Comparison of ENCODE assay signal across 9 cellular contexts in the genomic region with DNA sequence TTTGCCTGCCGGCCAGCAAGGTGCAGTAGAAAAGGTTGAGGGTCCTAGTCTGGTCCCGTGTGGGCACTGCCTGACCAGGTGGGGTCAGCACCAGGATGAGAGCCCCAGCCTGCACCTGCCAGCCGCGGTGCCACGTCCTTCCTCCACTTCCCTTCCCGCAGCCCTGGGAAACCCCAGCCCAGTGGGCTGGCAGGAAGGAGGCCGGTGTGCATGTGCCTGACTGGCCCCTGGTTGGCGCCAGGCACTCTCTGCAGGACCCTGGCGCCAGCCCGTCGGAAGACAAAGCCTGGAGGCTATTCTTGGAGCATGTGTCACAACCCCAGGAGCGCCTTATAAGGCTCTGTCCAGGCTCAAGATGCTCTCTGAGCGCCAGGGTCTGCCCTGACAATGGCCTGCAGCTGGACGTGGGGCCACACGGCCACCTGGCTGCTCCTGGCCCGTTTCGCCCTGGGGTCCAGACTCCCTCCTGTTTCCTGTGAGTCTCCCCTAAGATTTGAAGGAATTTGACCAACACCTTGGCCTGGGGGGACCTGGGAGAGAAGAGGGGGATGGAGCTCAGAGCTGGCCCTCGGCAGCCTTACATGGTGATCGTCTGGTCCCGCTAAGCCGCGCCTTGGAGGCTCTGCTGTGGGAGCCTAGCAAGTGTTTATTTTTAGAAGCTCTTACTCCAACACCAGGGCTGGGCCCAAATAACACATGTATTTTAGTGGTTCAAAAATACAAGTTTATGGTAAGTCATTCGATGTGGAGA.
DNase-seq lines count a peak whose midpoint lies in the region; ATAC-seq and TF ChIP-seq lines count a peak whose summit lies in the region.
"Had no signal": no experiment of that assay in that cellular context is flagged by ENCODE, and none has a peak within 500 bp of the region (broad histone marks: within the 10 kb centered on the region; RNA-seq: fewer than 3 reads in every experiment).

No MANE protein-coding gene starts in this region.

- H3K9ac ChIP-seq in BLaER1 (peak overlapping the region; percentile 63), parathyroid adenoma (no peak overlapping the region)

- peaks cover 77% of the 10 kb centered on the region for H3K4me1 ChIP-seq in BLaER1
- no peaks in the 10 kb centered on the region for H3K4me1 ChIP-seq in parathyroid adenoma

- peak overlapping the region; percentile 58; the same call in 1 of the 2 replicates for H3K4me3 ChIP-seq in BLaER1
- H3K4me3 ChIP-seq in parathyroid adenoma (ENCODE audit: low read depth, low read length) = no peak overlapping the region

- peak overlapping the region; percentile 99 for H3K4me2 ChIP-seq in BLaER1
- H3K4me2 ChIP-seq in parathyroid adenoma (ENCODE audit: low read length) = no peak overlapping the region

- H3K79me2 ChIP-seq in parathyroid adenoma = no peaks in the 10 kb centered on the region

- CTCF ChIA-PET in RWPE1 (lab: Yijun Ruan, JAX) = interaction anchor here (0.5 to 1.1 kb wide), 2 partner anchors 10 to 18 kb away, joined by 3 read pairs; no protein-coding TSS in a partner anchor

- no peak for ATAC-seq in HG03342 (IDR thresholded peaks at IDR 0.05; ENCODE audit: unreplicated experiment)

- H3K27me3 ChIP-seq in BLaER1 (no peaks in the 10 kb centered on the region), parathyroid adenoma (ENCODE audit: control insufficient read depth, insufficient read depth, low read length) (no peaks in the 10 kb centered on the region)

- H2AFZ ChIP-seq in parathyroid adenoma = no peak overlapping the region

- POLR2A ChIA-PET in RWPE1 (lab: Yijun Ruan, JAX; ENCODE audit: low non-redundant PET) = no interaction called here

- TF ChIP-seq CTCF in RWPE1 (conservative IDR thresholded peaks at IDR 0.05; ENCODE audit: low read depth) (no peak), parathyroid adenoma (IDR thresholded peaks at IDR 0.05) (no peak)

- DNase-seq in RWPE1 (ENCODE audit: low spot score) (no peak), glomerular visceral epithelial cell (ENCODE audit: extremely low spot score) (peak; percentile 74), OCI-M2 (lab: John Stamatoyannopoulos, UW; ENCODE audit: unreplicated experiment) (no peak), HuH-7.5 (ENCODE audit: low spot score) (no peak), NCI-H446 treated with DMSO at 0.1 percent for 48 hours (lab: John Stamatoyannopoulos, UW) (no peak)
- DNase-seq: NCI-H2227 treated with DMSO at 0.1 percent for 48 hours had no signal

- H3K9me3 ChIP-seq in BLaER1 = no peaks in the 10 kb centered on the region
- no peaks in the 10 kb centered on the region for H3K9me3 ChIP-seq in parathyroid adenoma (ENCODE audit: control insufficient read depth, low read length)

- H3K36me3 ChIP-seq in BLaER1 (no peaks in the 10 kb centered on the region), parathyroid adenoma (ENCODE audit: control insufficient read depth, insufficient read depth, low read length) (no peaks in the 10 kb centered on the region)

- peaks cover 2% of the 10 kb centered on the region; the same call in 1 of the 2 replicates for H4K20me1 ChIP-seq in BLaER1

- peak overlapping the region; percentile 91 for H3K27ac ChIP-seq in BLaER1
- H3K27ac ChIP-seq in RWPE1 = peak overlapping the region; percentile 23; the same call in 1 of the 2 replicates
- H3K27ac ChIP-seq in parathyroid adenoma = peak overlapping the region; percentile 78

Comparison
In these comparisons a context has a peak if more than half of its experiments do, and no peak if none do; other contexts are left out.
1. H3K27ac ChIP-seq: peak in every context shown above with its lines; median percentile 91 in BLaER1; 78 in parathyroid adenoma; 23 in RWPE1.